In the genomic region with DNA sequence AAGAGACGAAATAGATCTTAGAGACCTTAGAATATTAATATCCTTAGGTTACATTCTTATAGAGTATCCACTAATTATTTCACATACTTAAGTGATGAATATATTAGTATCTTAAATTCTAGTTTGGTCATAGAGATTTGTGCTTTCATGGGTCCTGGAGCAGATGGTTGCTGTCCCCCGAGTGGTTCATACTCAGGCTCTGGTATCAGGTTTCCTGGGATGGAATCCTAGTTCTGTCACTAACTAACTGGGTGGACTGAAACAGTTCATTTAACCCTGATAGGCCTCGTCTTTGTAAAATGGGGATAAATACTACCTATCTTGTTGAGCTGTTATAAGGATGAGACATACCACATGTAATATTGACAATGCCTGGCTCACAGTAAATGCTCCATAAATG, we compare ENCODE assay signal across 21 cellular contexts.
"Had no signal": no experiment of that assay in that cellular context is flagged by ENCODE, and none has a peak within 500 bp of the region (broad histone marks: within the 10 kb centered on the region; RNA-seq: fewer than 3 reads in every experiment).

No MANE protein-coding gene starts in this region.

- H3K4me1 ChIP-seq: lower lobe of right lung, sigmoid colon, transverse colon had no signal

- H3K27me3 ChIP-seq: sigmoid colon, transverse colon had no signal

- DNase-seq: activated CD4-positive, alpha-beta T cell treated with anti-CD3 and anti-CD28 coated beads, Interleukin-2, amount 10 ng/mL, durations not matched to agents 7 days and 5 days; activated CD4-positive, CD25-positive, alpha-beta regulatory T cell treated with anti-CD3 and anti-CD28 coated beads, Interleukin-2, amount 50 U/mL, for 72 hours; activated CD8-positive, alpha-beta memory T cell treated with anti-CD3 and anti-CD28 coated beads, Interleukin-2, amount 10 ng/mL, durations not matched to agents 7 days and 5 days; activated CD8-positive, alpha-beta T cell treated with anti-CD3 and anti-CD28 coated beads for 36 hours; activated gamma-delta T cell; aorta; kidney; lower lobe of right lung; naive thymus-derived CD4-positive, alpha-beta T cell; sigmoid colon; stimulated activated CD4-positive, alpha-beta T cell treated with anti-CD3 and anti-CD28 coated beads, Interleukin-2, amount 100 ng/mL, for 48 hours; stimulated activated CD8-positive, alpha-beta memory T cell treated with anti-CD3 and anti-CD28 coated beads, Interleukin-4, amount 100 ng/mL, for 48 hours; stimulated activated naive B cell treated with anti-CD40 and anti-IgM and Interleukin-4, amounts not matched to agents 10 μg/mL and 1 μg/mL and 100 μg/mL, for 72 hours; transverse colon had no signal

- H3K4me3 ChIP-seq: lower lobe of right lung, sigmoid colon, transverse colon had no signal

- H3K36me3 ChIP-seq: lower lobe of right lung, sigmoid colon, transverse colon had no signal

- H3K9me3 ChIP-seq: lower lobe of right lung, sigmoid colon, transverse colon had no signal

- ATAC-seq: activated CD8-positive, alpha-beta memory T cell treated with anti-CD3 and anti-CD28 coated beads, Interleukin-2, amount 10 ng/mL, durations not matched to agents 7 days and 5 days; activated CD8-positive, alpha-beta T cell treated with anti-CD3 and anti-CD28 coated beads for 36 hours; left lobe of liver; lower lobe of right lung; naive thymus-derived CD4-positive, alpha-beta T cell; stimulated activated naive B cell treated with anti-CD40 and anti-IgM and Interleukin-4, amounts not matched to agents 10 μg/mL and 1 μg/mL and 100 μg/mL, for 72 hours had no signal

- H3K4me1 Mint-ChIP-seq: activated CD4-positive, alpha-beta T cell treated with anti-CD3 and anti-CD28 coated beads, Interleukin-2, amount 10 ng/mL, durations not matched to agents 7 days and 5 days; activated CD8-positive, alpha-beta memory T cell treated with anti-CD3 and anti-CD28 coated beads, Interleukin-2, amount 10 ng/mL, durations not matched to agents 7 days and 5 days; activated naive CD4-positive, alpha-beta T cell treated with anti-CD3 and anti-CD28 coated beads, Interleukin-2, amount 50 U/mL, for 24 hours; naive thymus-derived CD4-positive, alpha-beta T cell; stimulated activated naive B cell treated with anti-CD40 and anti-IgM and Interleukin-4, amounts not matched to agents 10 μg/mL and 1 μg/mL and 100 μg/mL, for 72 hours had no signal

- H3K4me3 Mint-ChIP-seq: activated CD4-positive, alpha-beta T cell treated with anti-CD3 and anti-CD28 coated beads, Interleukin-2, amount 10 ng/mL, durations not matched to agents 7 days and 5 days; activated CD8-positive, alpha-beta memory T cell treated with anti-CD3 and anti-CD28 coated beads, Interleukin-2, amount 10 ng/mL, durations not matched to agents 7 days and 5 days; activated CD8-positive, alpha-beta T cell treated with anti-CD3 and anti-CD28 coated beads for 36 hours; activated naive CD4-positive, alpha-beta T cell treated with anti-CD3 and anti-CD28 coated beads, Interleukin-2, amount 50 U/mL, for 24 hours; activated T-helper 1 cell treated with anti-CD3 and anti-CD28 coated beads, Interleukin-12 subunit alpha, Interleukin-12 subunit beta, Interleukin-2, Interleukin-4 antibody, amounts not matched to agents 30 ng/mL and 10 ng/mL and 1 ng/mL, durations not matched to agents 14 hours and 24 hours and 36 hours; brain; naive thymus-derived CD4-positive, alpha-beta T cell; neural crest cell; stimulated activated naive B cell treated with anti-CD40 and anti-IgM and Interleukin-4, amounts not matched to agents 10 μg/mL and 1 μg/mL and 100 μg/mL, for 72 hours had no signal

- H3K36me3 Mint-ChIP-seq: activated CD8-positive, alpha-beta memory T cell treated with anti-CD3 and anti-CD28 coated beads, Interleukin-2, amount 10 ng/mL, durations not matched to agents 7 days and 5 days; activated naive CD4-positive, alpha-beta T cell treated with anti-CD3 and anti-CD28 coated beads, Interleukin-2, amount 50 U/mL, for 24 hours; naive thymus-derived CD4-positive, alpha-beta T cell; stimulated activated naive B cell treated with anti-CD40 and anti-IgM and Interleukin-4, amounts not matched to agents 10 μg/mL and 1 μg/mL and 100 μg/mL, for 72 hours had no signal

- H3K27ac ChIP-seq: epithelial cell of prostate, lower lobe of right lung, sigmoid colon, transverse colon, VCaP had no signal

- H3K27me3 Mint-ChIP-seq: activated CD4-positive, alpha-beta T cell treated with anti-CD3 and anti-CD28 coated beads, Interleukin-2, amount 10 ng/mL, durations not matched to agents 7 days and 5 days; brain had no signal

- H3K9me3 Mint-ChIP-seq: activated CD4-positive, alpha-beta T cell treated with anti-CD3 and anti-CD28 coated beads, Interleukin-2, amount 10 ng/mL, durations not matched to agents 7 days and 5 days; activated CD8-positive, alpha-beta T cell treated with anti-CD3 and anti-CD28 coated beads for 36 hours; activated naive CD4-positive, alpha-beta T cell treated with anti-CD3 and anti-CD28 coated beads, Interleukin-2, amount 50 U/mL, for 24 hours; activated T-helper 1 cell treated with anti-CD3 and anti-CD28 coated beads, Interleukin-12 subunit alpha, Interleukin-12 subunit beta, Interleukin-2, Interleukin-4 antibody, amounts not matched to agents 30 ng/mL and 10 ng/mL and 1 ng/mL, durations not matched to agents 14 hours and 24 hours and 36 hours; brain; naive thymus-derived CD4-positive, alpha-beta T cell; neural crest cell; stimulated activated naive B cell treated with anti-CD40 and anti-IgM and Interleukin-4, amounts not matched to agents 10 μg/mL and 1 μg/mL and 100 μg/mL, for 72 hours had no signal

- H3K27ac Mint-ChIP-seq: activated CD4-positive, alpha-beta T cell treated with anti-CD3 and anti-CD28 coated beads, Interleukin-2, amount 10 ng/mL, durations not matched to agents 7 days and 5 days; activated CD8-positive, alpha-beta memory T cell treated with anti-CD3 and anti-CD28 coated beads, Interleukin-2, amount 10 ng/mL, durations not matched to agents 7 days and 5 days; activated CD8-positive, alpha-beta T cell treated with anti-CD3 and anti-CD28 coated beads for 36 hours; activated naive CD4-positive, alpha-beta T cell treated with anti-CD3 and anti-CD28 coated beads, Interleukin-2, amount 50 U/mL, for 24 hours; activated T-helper 1 cell treated with anti-CD3 and anti-CD28 coated beads, Interleukin-12 subunit alpha, Interleukin-12 subunit beta, Interleukin-2, Interleukin-4 antibody, amounts not matched to agents 30 ng/mL and 10 ng/mL and 1 ng/mL, durations not matched to agents 14 hours and 24 hours and 36 hours; naive thymus-derived CD4-positive, alpha-beta T cell; stimulated activated naive B cell treated with anti-CD40 and anti-IgM and Interleukin-4, amounts not matched to agents 10 μg/mL and 1 μg/mL and 100 μg/mL, for 72 hours had no signal
